Comparison of ENCODE assay signal across 8 cellular contexts in genomic region chr18:42028232-42028832, GRCh38.
DNase-seq lines count a peak whose midpoint lies in the region; ATAC-seq and TF ChIP-seq lines count a peak whose summit lies in the region.

No MANE protein-coding gene starts in this region.

- no peaks in the 10 kb centered on the region for H4K20me1 ChIP-seq in H9 (ENCODE audit: control insufficient read depth, insufficient read depth, insufficient read length)

- H3K27ac ChIP-seq in H9 (ENCODE audit: insufficient read length, low read depth, low read length), result no peak overlapping the region
- H3K27ac ChIP-seq in SK-N-MC, result peak overlapping the region; percentile 73
- H3K27ac ChIP-seq in coronary artery, result no peak overlapping the region

- no TSS peak for BruUV-seq in Caco-2 (replicated peaks; lab: Mats Ljungman, UMichigan)

- H3K4ac ChIP-seq in H9 (ENCODE audit: low read depth, low read length), result no peak overlapping the region

- no peak overlapping the region for H3K14ac ChIP-seq in H9 (ENCODE audit: insufficient read depth, low read length)

- H3K9me3 Mint-ChIP-seq in Caco-2 (ENCODE audit: unreplicated experiment) (no peaks in the 10 kb centered on the region), H9 (no peaks in the 10 kb centered on the region)

- H3K9ac ChIP-seq in H9 (ENCODE audit: extremely low read depth, insufficient read length, low read length), result no peak overlapping the region
- no peak overlapping the region for H3K9ac ChIP-seq in SK-N-MC (ENCODE audit: insufficient read length)

- H3K27me3 ChIP-seq in Caco-2 (replicated peaks; ENCODE audit: control insufficient read depth, insufficient read depth, low read length) (no peaks in the 10 kb centered on the region), H9 (ENCODE audit: insufficient read depth, low read length) (no peaks in the 10 kb centered on the region)

- H2BK15ac ChIP-seq in H9 (ENCODE audit: low read depth, low read length), result no peak overlapping the region

- no peaks in the 10 kb centered on the region for H3K79me1 ChIP-seq in H9 (ENCODE audit: insufficient read depth, low read depth, low read length, poor library complexity, severe bottlenecking)

- no peak overlapping the region for H3K4me2 ChIP-seq in H9 (ENCODE audit: insufficient read depth, insufficient read length, low read length)

- H3K36me3 Mint-ChIP-seq in Caco-2 (ENCODE audit: insufficient read depth, unreplicated experiment) (peaks cover 10% of the 10 kb centered on the region), H9 (ENCODE audit: insufficient read depth in 1 of 3, low read depth in 3 of 3) (peaks cover 4 to 20% (median 11%) of the 10 kb centered on the region in 3 experiments; a peak in 6 of 7 replicates)

- H2AFZ ChIP-seq in H9 (ENCODE audit: low read length), result no peak overlapping the region

- H3K23me2 ChIP-seq in H9 (ENCODE audit: insufficient read length, low read depth, low read length, poor library complexity, severe bottlenecking), result no peaks in the 10 kb centered on the region

- no peak overlapping the region for H3K4me3 ChIP-seq in Caco-2 (ENCODE audit: low read depth, low read length)
- no peak overlapping the region for H3K4me3 ChIP-seq in SK-N-MC
- no peak overlapping the region for H3K4me3 ChIP-seq in coronary artery
- H3K4me3 ChIP-seq in mucosa of descending colon, result no peak overlapping the region

- intact Hi-C loops in Caco-2 (cut with micrococcal nuclease; ENCODE audit: unreplicated experiment) (loop anchor here (5.0 to 10.0 kb wide), 2 partner anchors 204 to 1566 kb away; no protein-coding TSS in a partner anchor), mucosa of descending colon (cut with DNase I, micrococcal nuclease) (no loop called here)

- H3K23ac ChIP-seq in H9 (ENCODE audit: insufficient read length, low read depth, low read length), result no peak overlapping the region

- H2BK20ac ChIP-seq in H9 (ENCODE audit: low read depth, low read length, poor library complexity, severe bottlenecking), result no peak overlapping the region

- peak; percentile 58 for ATAC-seq in mucosa of descending colon
- no peak for ATAC-seq in HG03378 (IDR thresholded peaks at IDR 0.05; ENCODE audit: unreplicated experiment)

- no peak overlapping the region for H2BK12ac ChIP-seq in H9 (ENCODE audit: insufficient read length, low read depth, low read length)

- DNase-seq in Caco-2, result peak in 1 of 2 experiments; percentile 24
- DNase-seq in H9, result no peak
- DNase-seq in SK-N-MC (ENCODE audit: low read depth, low spot score), result no peak
- no peak for DNase-seq in coronary artery (ENCODE audit: low spot score)
- DNase-seq in mucosa of descending colon, result peak in 1 of 3 donors; percentile 33
- no peak for DNase-seq in NCI-H128 (lab: John Stamatoyannopoulos, UW; ENCODE audit: unreplicated experiment)
- no peak for DNase-seq in GM19240 (ENCODE audit: insufficient read length, low spot score)

- H2AK5ac ChIP-seq in H9 (ENCODE audit: insufficient read length, low read length), result no peak overlapping the region

- H3K36me3 ChIP-seq in Caco-2 (ENCODE audit: control insufficient read depth, insufficient read depth, low read length) (no peaks in the 10 kb centered on the region), SK-N-MC (ENCODE audit: insufficient read depth, low read length) (peaks cover 10% of the 10 kb centered on the region), mucosa of descending colon (ENCODE audit: low read depth) (no peaks in the 10 kb centered on the region)

- H3K4me1 ChIP-seq in Caco-2, result peaks cover 5% of the 10 kb centered on the region; the same call in 1 of the 2 replicates
- H3K4me1 ChIP-seq in H9 (ENCODE audit: insufficient read depth, low read length), result no peaks in the 10 kb centered on the region
- no peaks in the 10 kb centered on the region for H3K4me1 ChIP-seq in mucosa of descending colon (ENCODE audit: low read depth)

- WGBS in H9 (ENCODE audit: extremely low coverage, insufficient read length, low lambda C conversion rate), result no CpG with 5 or more reads among the region's 6 CpGs

- no peaks in the 10 kb centered on the region for H3K4me1 Mint-ChIP-seq in Caco-2 (ENCODE audit: low read depth, unreplicated experiment)
- H3K4me1 Mint-ChIP-seq in H9, result no peaks in the 10 kb centered on the region

- no peak overlapping the region for H3K18ac ChIP-seq in H9 (ENCODE audit: insufficient read length, low read depth, low read length)

- CTCF ChIA-PET in Caco-2 (lab: Charles Lee), result interaction anchor here (0.7 to 1.1 kb wide), 3 partner anchors 20 to 25 kb away, joined by 3 to 4 read pairs (median 3); no protein-coding TSS in a partner anchor

- H4K5ac ChIP-seq in H9 (ENCODE audit: insufficient read length, low read depth, low read length), result no peak overlapping the region

- no peak overlapping the region for H2BK5ac ChIP-seq in H9 (ENCODE audit: insufficient read length, low read length)

- H3K27ac Mint-ChIP-seq in Caco-2 (ENCODE audit: unreplicated experiment) (no peak overlapping the region), H9 (no peak overlapping the region)

- no peak overlapping the region for H3K4me3 Mint-ChIP-seq in Caco-2 (ENCODE audit: unreplicated experiment)
- H3K4me3 Mint-ChIP-seq in H9, result no peak overlapping the region

- no peak overlapping the region for H4K8ac ChIP-seq in H9 (replicated peaks; ENCODE audit: insufficient read length, low read depth, low read length)

- H3T11ph ChIP-seq in H9 (ENCODE audit: low read length), result no peak overlapping the region

- no peaks in the 10 kb centered on the region for H3K27me3 Mint-ChIP-seq in Caco-2 (ENCODE audit: insufficient read depth, unreplicated experiment)
- H3K27me3 Mint-ChIP-seq in H9 (ENCODE audit: low read depth), result no peaks in the 10 kb centered on the region

- H4K91ac ChIP-seq in H9 (ENCODE audit: insufficient read length, low read depth, low read length), result no peak overlapping the region

- no peaks in the 10 kb centered on the region for H3K9me3 ChIP-seq in Caco-2
- H3K9me3 ChIP-seq in H9 (ENCODE audit: control insufficient read depth, low read depth, low read length), result no peaks in the 10 kb centered on the region
- no peaks in the 10 kb centered on the region for H3K9me3 ChIP-seq in SK-N-MC (ENCODE audit: low read depth, low read length)
- H3K9me3 ChIP-seq in mucosa of descending colon, result no peaks in the 10 kb centered on the region

- H3K79me2 ChIP-seq in H9 (ENCODE audit: insufficient read depth, low read length), result no peaks in the 10 kb centered on the region

- POLR2A ChIA-PET in Caco-2 (lab: Charles Lee), result no interaction called here

- TF ChIP-seq CTCF in Caco-2 (IDR thresholded peaks at IDR 0.05; ENCODE audit: insufficient read depth in 1 of 2, low read depth in 1 of 2, low read length in 1 of 2, severe bottlenecking in 1 of 2, unreplicated experiment in 1 of 2), result peak; percentile 49 to 63
- peak; percentile 82 for TF ChIP-seq CTCF in H9 (conservative IDR thresholded peaks at IDR 0.05)
- TF ChIP-seq CTCF in coronary artery (IDR thresholded peaks at IDR 0.05), result peak; percentile 43
- peak; percentile 63 for TF ChIP-seq CTCF in mucosa of descending colon (IDR thresholded peaks at IDR 0.05)

- no peak overlapping the region for H2BK120ac ChIP-seq in H9 (ENCODE audit: low read depth, low read length, poor library complexity, severe bottlenecking)

- no peak overlapping the region for H3K56ac ChIP-seq in H9 (ENCODE audit: insufficient read length, low read depth, low read length)
